8 cellular contexts compared by ENCODE assay signal in the genomic region with DNA sequence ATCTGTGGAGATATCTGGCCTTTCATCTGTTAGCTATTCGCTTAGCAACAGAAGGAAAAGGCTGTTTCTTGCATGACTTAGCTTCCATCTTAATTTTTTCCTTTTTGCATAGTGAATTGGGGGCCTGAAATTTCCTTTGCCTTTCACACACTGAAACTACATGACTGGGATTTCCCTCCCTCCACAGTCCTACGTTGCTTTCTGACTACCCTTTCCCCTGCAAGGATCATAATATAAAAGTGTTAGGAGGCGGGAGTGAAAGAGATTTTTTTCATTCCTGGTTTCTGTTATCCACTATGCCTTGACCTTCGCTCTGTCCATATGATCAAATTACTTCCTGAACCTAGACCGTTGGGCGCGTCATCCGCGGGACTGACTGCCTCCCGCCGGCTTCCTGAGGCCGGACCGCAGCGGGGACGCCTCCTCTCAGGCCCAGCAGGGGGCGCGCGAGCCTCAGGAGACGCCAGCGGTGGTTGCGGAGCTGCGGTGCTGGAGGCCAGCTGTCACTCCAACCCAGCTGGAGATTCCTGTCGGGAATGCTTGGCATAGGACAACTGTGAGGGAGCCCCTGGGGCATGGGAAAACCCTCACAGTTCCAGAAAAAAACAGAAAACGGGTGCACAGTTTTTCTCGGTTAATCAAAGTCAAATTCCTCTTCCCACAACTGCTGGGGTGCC. TPM values are rescaled to one million over a fixed set of nuclear protein-coding genes. Genes with fewer than 3 reads are reported as not detected.
DNase-seq lines count a peak whose midpoint lies in the region; ATAC-seq and TF ChIP-seq lines count a peak whose summit lies in the region.

No MANE protein-coding gene starts in this region.

- peak; percentile 99 for ATAC-seq in upper lobe of right lung

- intact Hi-C loops in cardiac septum (cut with DNase I) (loop anchor here (1.0 to 5.0 kb wide), 3 partner anchors 142 to 463 kb away; no protein-coding TSS in a partner anchor), posterior cingulate gyrus (cut with DNase I) (loop anchor here (2.0 to 10.0 kb wide), 3 partner anchors 142 to 458 kb away; a partner anchor contains a TSS), upper lobe of right lung (cut with DNase I) (loop anchor here (10.0 kb wide), 1 partner anchor 146 kb away; no protein-coding TSS in a partner anchor)

- H3K27me3 ChIP-seq in Loucy (ENCODE audit: insufficient read depth, low read length, poor library complexity, severe bottlenecking) (no peaks in the 10 kb centered on the region), upper lobe of right lung (no peaks in the 10 kb centered on the region)

- H3K9me3 ChIP-seq in Loucy (ENCODE audit: insufficient read depth, low read depth, low read length) (no peaks in the 10 kb centered on the region), upper lobe of right lung (no peaks in the 10 kb centered on the region)

- TF ChIP-seq CTCF in Loucy (conservative IDR thresholded peaks at IDR 0.05; ENCODE audit: low read length) (peak; percentile 63), upper lobe of right lung (IDR thresholded peaks at IDR 0.05) (peak; percentile 98)

- H3K4me2 ChIP-seq in Loucy (ENCODE audit: low read depth, low read length, poor library complexity, severe bottlenecking): peak overlapping the region; percentile 63

- DNase-seq in ELR (ENCODE audit: low read depth) (peak; percentile 88), GOT3 (lab: John Stamatoyannopoulos, UW) (peak; percentile 21), SKM-1 treated with dmso at 0.1 percent for 144 hours (lab: John Stamatoyannopoulos, UW; ENCODE audit: unreplicated experiment) (peak; percentile 60), cardiac septum (ENCODE audit: low spot score) (peak; percentile 92), posterior cingulate gyrus (peak; percentile 69 to 98 (median 88)), upper lobe of right lung (peak; percentile 93)
- peak; percentile 24 for DNase-seq in activated naive CD8-positive, alpha-beta T cell treated with anti-CD3 and anti-CD28 coated beads, Interleukin-2, amount 50 U/mL, for 16 hours (ENCODE audit: low read depth, low spot score)

- peak overlapping the region; percentile 82 for H2AFZ ChIP-seq in Loucy (ENCODE audit: low read length)

- H4K20me1 ChIP-seq in Loucy (ENCODE audit: insufficient read depth, low read length, poor library complexity, severe bottlenecking): no peaks in the 10 kb centered on the region

- H3K4me3 ChIP-seq in Loucy (ENCODE audit: low read length, poor library complexity, severe bottlenecking) (peak overlapping the region; percentile 44), upper lobe of right lung (no peak overlapping the region)

- H3K4me1 ChIP-seq in Loucy (ENCODE audit: insufficient read depth, low read length, poor library complexity, severe bottlenecking): no peaks in the 10 kb centered on the region
- H3K4me1 ChIP-seq in upper lobe of right lung: peaks cover 8% of the 10 kb centered on the region

- H3K36me3 ChIP-seq in Loucy (ENCODE audit: insufficient read depth, low read length) (no peaks in the 10 kb centered on the region), upper lobe of right lung (peaks cover 2% of the 10 kb centered on the region)

- H3K9ac ChIP-seq in Loucy (ENCODE audit: low read depth, low read length, poor library complexity, severe bottlenecking): no peak overlapping the region

- H3K27ac ChIP-seq in upper lobe of right lung: no peak overlapping the region

- H3F3A ChIP-seq in Loucy (ENCODE audit: low read depth): no peaks in the 10 kb centered on the region

- H3K9me2 ChIP-seq in Loucy (replicated peaks; ENCODE audit: low read depth, low read length): no peaks in the 10 kb centered on the region

- no peaks in the 10 kb centered on the region for H3K79me2 ChIP-seq in Loucy (ENCODE audit: insufficient read depth, low read length)

RNA-seq across cellular contexts. Expression of a gene that starts 55.6 kb away (rescaled TPM):
- not detected for total RNA-seq in cardiac septum
- total RNA-seq in upper lobe of right lung: not detected

Comparison
In these comparisons a context has a peak if more than half of its experiments do, and no peak if none do; other contexts are left out.
1. DNase-seq: peak in every context shown above with its lines; median percentile 93 in upper lobe of right lung; 92 in cardiac septum; 88 in ELR; 88 in posterior cingulate gyrus; 60 in SKM-1 treated with dmso at 0.1 percent for 144 hours; 24 in activated naive CD8-positive, alpha-beta T cell treated with anti-CD3 and anti-CD28 coated beads, Interleukin-2, amount 50 U/mL, for 16 hours; 21 in GOT3.